In genomic region chr1:40396420-40396819, GRCh38 we compare ENCODE assay signal across 13 cellular contexts. TPM values are rescaled to one million over a fixed set of nuclear protein-coding genes. Genes with fewer than 3 reads are reported as not detected.
DNase-seq lines count a peak whose midpoint lies in the region; ATAC-seq lines count a peak whose summit lies in the region.
"Had no signal": no experiment of that assay in that cellular context is flagged by ENCODE, and none has a peak within 500 bp of the region (broad histone marks: within the 10 kb centered on the region; RNA-seq: fewer than 3 reads in every experiment).

No MANE protein-coding gene starts in this region.

- H3K27ac Mint-ChIP-seq in natural killer cell treated with Interleukin-12 subunit alpha and Interleukin-12 subunit beta and Interleukin-15 and Interleukin-18, amount 100 ng/mL, for 72 hours, result peak overlapping the region; percentile 93 to 99

- H3K9me3 Mint-ChIP-seq in natural killer cell treated with Interleukin-12 subunit alpha and Interleukin-12 subunit beta and Interleukin-15 and Interleukin-18, amount 100 ng/mL, for 72 hours, result no peaks in the 10 kb centered on the region

- no peak for ATAC-seq in natural killer cell treated with Interleukin-12 subunit alpha and Interleukin-12 subunit beta and Interleukin-15 and Interleukin-18, amount 100 ng/mL, for 72 hours
- ATAC-seq in GM18858 (IDR thresholded peaks at IDR 0.05; ENCODE audit: unreplicated experiment) (no peak), HG03342 (IDR thresholded peaks at IDR 0.05; ENCODE audit: unreplicated experiment) (no peak)

- H3K27ac ChIP-seq in caudate nucleus (ENCODE audit: low read depth, low read length), result peak overlapping the region; percentile 63

- peak overlapping the region; percentile 25 for H3K4me3 Mint-ChIP-seq in natural killer cell treated with Interleukin-12 subunit alpha and Interleukin-12 subunit beta and Interleukin-15 and Interleukin-18, amount 100 ng/mL, for 72 hours

- DNase-seq in CD1c-positive myeloid dendritic cell (ENCODE audit: extremely low spot score) (peak; percentile 89), NAMALWA (ENCODE audit: low spot score) (peak; percentile 28), caudate nucleus (lab: John Stamatoyannopoulos, UW) (no peak), NK-92 (lab: John Stamatoyannopoulos, UW; ENCODE audit: unreplicated experiment) (no peak)
- no peak for DNase-seq in natural killer cell treated with Interleukin-12 subunit alpha and Interleukin-12 subunit beta and Interleukin-15 and Interleukin-18, amount 100 ng/mL, for 72 hours (ENCODE audit: low spot score)
- DNase-seq in stimulated activated CD4-positive, alpha-beta T cell treated with anti-CD3 and anti-CD28 coated beads, Interleukin-1b, Interleukin-23, amount 100 ng/mL, for 48 hours, result no peak
- DNase-seq: activated CD8-positive, alpha-beta memory T cell treated with anti-CD3 and anti-CD28 coated beads, Interleukin-2, amount 50 U/mL, for 48 hours; COR-L47; glutamatergic neuron; IMR-90; NCI-H2171 treated with DMSO at 0.1 percent for 48 hours had no signal

- no peaks in the 10 kb centered on the region for H3K27me3 Mint-ChIP-seq in natural killer cell treated with Interleukin-12 subunit alpha and Interleukin-12 subunit beta and Interleukin-15 and Interleukin-18, amount 100 ng/mL, for 72 hours

- peaks cover 57 to 68% of the 10 kb centered on the region in 2 donors for H3K4me1 Mint-ChIP-seq in natural killer cell treated with Interleukin-12 subunit alpha and Interleukin-12 subunit beta and Interleukin-15 and Interleukin-18, amount 100 ng/mL, for 72 hours (ENCODE audit: low read depth in 2 of 2)

- H3K36me3 Mint-ChIP-seq in natural killer cell treated with Interleukin-12 subunit alpha and Interleukin-12 subunit beta and Interleukin-15 and Interleukin-18, amount 100 ng/mL, for 72 hours, result peaks cover 13% of the 10 kb centered on the region

RNA-seq across cellular contexts. Expression of gene SMAP2, which starts 22.9 kb away (rescaled TPM):
- total RNA-seq in natural killer cell treated with Interleukin-12 subunit alpha and Interleukin-12 subunit beta and Interleukin-15 and Interleukin-18, amount 100 ng/mL, for 72 hours, result 100 to 1,000 TPM; 132 to 158 TPM

RNA-seq across cellular contexts. Expression of gene ZFP69B, which starts 53.9 kb away (rescaled TPM):
- total RNA-seq in natural killer cell treated with Interleukin-12 subunit alpha and Interleukin-12 subunit beta and Interleukin-15 and Interleukin-18, amount 100 ng/mL, for 72 hours, result 1 to 10 TPM; 4.0 to 6.2 TPM

Comparison
In these comparisons a context has a peak if more than half of its experiments do, and no peak if none do; other contexts are left out.
1. DNase-seq: peak in CD1c-positive myeloid dendritic cell (single experiment) and NAMALWA (single experiment); none in caudate nucleus (0 of 61), natural killer cell treated with Interleukin-12 subunit alpha and Interleukin-12 subunit beta and Interleukin-15 and Interleukin-18, amount 100 ng/mL, for 72 hours (single experiment), stimulated activated CD4-positive, alpha-beta T cell treated with anti-CD3 and anti-CD28 coated beads, Interleukin-1b, Interleukin-23, amount 100 ng/mL, for 48 hours (single experiment) and NK-92 (single experiment).